ENCODE assay signal across 10 cellular contexts in the genomic region with DNA sequence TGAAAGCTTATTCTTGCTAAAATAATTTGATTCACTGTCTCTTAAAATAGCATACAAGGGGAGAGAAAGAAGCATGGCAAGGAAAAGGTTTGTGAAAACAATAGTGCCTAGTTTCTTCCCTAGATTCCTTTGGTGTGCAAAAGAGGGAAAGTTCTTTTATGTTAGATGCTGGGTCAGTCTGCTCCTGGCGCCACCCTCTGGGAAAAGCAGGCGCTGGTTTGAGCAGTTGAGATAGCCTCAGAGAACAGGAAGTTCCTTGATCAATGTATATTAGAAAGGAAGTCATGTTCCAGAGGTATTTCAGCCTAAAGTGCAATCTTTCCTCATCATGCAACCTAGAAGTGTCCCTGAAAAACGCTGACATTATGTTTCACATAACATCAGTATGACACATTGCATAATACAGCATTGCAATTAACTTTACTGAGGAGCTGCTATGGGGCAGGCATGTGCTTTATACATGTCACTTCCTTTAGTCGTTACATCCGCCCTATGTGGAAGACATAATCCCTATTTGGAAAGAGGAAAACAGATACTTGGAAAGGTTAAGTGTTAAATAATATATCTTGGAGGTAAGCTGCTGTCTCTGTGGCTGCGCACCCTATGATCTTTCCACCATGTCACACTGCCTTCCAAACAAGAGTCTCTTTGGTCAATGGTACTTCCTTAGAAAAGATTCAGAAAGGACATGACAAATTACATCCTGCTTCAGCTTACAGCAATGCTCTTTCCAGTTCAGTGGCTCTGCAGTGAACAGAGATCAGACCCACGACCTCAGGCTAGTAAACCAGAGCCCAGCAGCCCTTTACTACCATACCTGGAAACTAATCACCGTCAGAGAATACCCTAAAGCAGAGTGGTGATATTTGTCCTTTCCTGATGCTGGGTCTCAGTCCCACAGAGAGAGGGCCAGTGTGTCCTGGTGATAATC.
DNase-seq lines count a peak whose midpoint lies in the region; ATAC-seq and TF ChIP-seq lines count a peak whose summit lies in the region.
"Had no signal": no experiment of that assay in that cellular context is flagged by ENCODE, and none has a peak within 500 bp of the region (broad histone marks: within the 10 kb centered on the region; RNA-seq: fewer than 3 reads in every experiment).

No MANE protein-coding gene starts in this region.

- H3K36me3 ChIP-seq in cardiac muscle cell: no peaks in the 10 kb centered on the region
- no peaks in the 10 kb centered on the region for H3K36me3 ChIP-seq in OCI-LY3 (replicated peaks; ENCODE audit: low read depth, low read length)
- H3K36me3 ChIP-seq in upper lobe of right lung: no peaks in the 10 kb centered on the region

- no peak overlapping the region for H3K4me2 ChIP-seq in OCI-LY3 (ENCODE audit: low read length)

- H3K9ac ChIP-seq in OCI-LY3 (ENCODE audit: low read length): no peak overlapping the region

- peaks cover 21% of the 10 kb centered on the region for H3K9me3 Mint-ChIP-seq in stimulated activated effector memory CD8-positive, alpha-beta T cell treated with anti-CD3 and anti-CD28 coated beads, Interleukin-12 subunit alpha, Interleukin-12 subunit beta, amount 100 ng/mL, for 72 hours
- H3K9me3 Mint-ChIP-seq: stimulated activated naive B cell treated with anti-CD40 and anti-IgM and Interleukin-4, amounts not matched to agents 10 μg/mL and 1 μg/mL and 100 μg/mL, for 72 hours had no signal

- H3K27ac ChIP-seq in cardiac muscle cell (no peak overlapping the region), OCI-LY3 (ENCODE audit: low read length) (no peak overlapping the region), upper lobe of right lung (no peak overlapping the region)

- H3K9me3 ChIP-seq in cardiac muscle cell (ENCODE audit: low read depth) (no peaks in the 10 kb centered on the region), OCI-LY3 (ENCODE audit: insufficient read depth, low read length) (no peaks in the 10 kb centered on the region), upper lobe of right lung (no peaks in the 10 kb centered on the region)
- H3K9me3 ChIP-seq: mucosa of descending colon had no signal

- TF ChIP-seq CTCF in cardiac muscle cell (IDR thresholded peaks at IDR 0.05; ENCODE audit: low read depth, low read length) (peak; percentile 28), OCI-LY3 (IDR thresholded peaks at IDR 0.05; ENCODE audit: low read depth, low read length) (peak; percentile 67), fibroblast of the aortic adventitia (IDR thresholded peaks at IDR 0.05; ENCODE audit: insufficient read depth, low read length) (peak; percentile 29), upper lobe of right lung (IDR thresholded peaks at IDR 0.05) (peak; percentile 37)

- intact Hi-C loops in left ventricle myocardium superior (cut with micrococcal nuclease) (no loop called here), upper lobe of right lung (cut with DNase I) (no loop called here)

- H3K79me2 ChIP-seq in OCI-LY3 (ENCODE audit: low read length): no peaks in the 10 kb centered on the region

- H3K27me3 ChIP-seq in cardiac muscle cell (no peaks in the 10 kb centered on the region), OCI-LY3 (ENCODE audit: low read depth, low read length) (peaks cover 8% of the 10 kb centered on the region; the same call in 1 of the 2 replicates), upper lobe of right lung (no peaks in the 10 kb centered on the region)

- no peaks in the 10 kb centered on the region for H3K36me3 Mint-ChIP-seq in stimulated activated effector memory CD8-positive, alpha-beta T cell treated with anti-CD3 and anti-CD28 coated beads, Interleukin-12 subunit alpha, Interleukin-12 subunit beta, amount 100 ng/mL, for 72 hours
- H3K36me3 Mint-ChIP-seq: stimulated activated naive B cell treated with anti-CD40 and anti-IgM and Interleukin-4, amounts not matched to agents 10 μg/mL and 1 μg/mL and 100 μg/mL, for 72 hours had no signal

- H3K4me1 ChIP-seq in cardiac muscle cell (ENCODE audit: low read depth) (no peaks in the 10 kb centered on the region), OCI-LY3 (ENCODE audit: low read length) (peaks cover 19% of the 10 kb centered on the region), upper lobe of right lung (no peaks in the 10 kb centered on the region)

- no peak overlapping the region for H3K27ac Mint-ChIP-seq in stimulated activated effector memory CD8-positive, alpha-beta T cell treated with anti-CD3 and anti-CD28 coated beads, Interleukin-12 subunit alpha, Interleukin-12 subunit beta, amount 100 ng/mL, for 72 hours
- H3K27ac Mint-ChIP-seq: stimulated activated naive B cell treated with anti-CD40 and anti-IgM and Interleukin-4, amounts not matched to agents 10 μg/mL and 1 μg/mL and 100 μg/mL, for 72 hours had no signal

- DNase-seq in cardiac muscle cell (ENCODE audit: low read depth in 1 of 2, low spot score in 1 of 2) (peak; percentile 5 to 55), left ventricle myocardium superior (no peak), fibroblast of the aortic adventitia (ENCODE audit: low read depth) (peak; percentile 2), upper lobe of right lung (no peak), NCI-H1436 treated with DMSO at 0.1 percent for 48 hours (lab: John Stamatoyannopoulos, UW) (no peak)
- DNase-seq in stimulated activated effector memory CD8-positive, alpha-beta T cell treated with anti-CD3 and anti-CD28 coated beads, Interleukin-12 subunit alpha, Interleukin-12 subunit beta, amount 100 ng/mL, for 72 hours (ENCODE audit: low spot score in 2 of 2): no peak
- no peak for DNase-seq in stimulated activated CD4-positive, alpha-beta T cell treated with anti-CD3 and anti-CD28 coated beads, Interleukin-4, amount 100 ng/mL, for 1 hour
- DNase-seq: mucosa of descending colon; stimulated activated naive B cell treated with anti-CD40 and anti-IgM and Interleukin-4, amounts not matched to agents 10 μg/mL and 1 μg/mL and 100 μg/mL, for 72 hours had no signal

- H3K4me3 ChIP-seq in cardiac muscle cell: no peak overlapping the region
- H3K4me3 ChIP-seq in OCI-LY3 (ENCODE audit: low read length): no peak overlapping the region
- H3K4me3 ChIP-seq in fibroblast of the aortic adventitia (ENCODE audit: low read depth, low read length): no peak overlapping the region
- no peak overlapping the region for H3K4me3 ChIP-seq in upper lobe of right lung
- H3K4me3 ChIP-seq: mucosa of descending colon had no signal

- no peaks in the 10 kb centered on the region for H3K4me1 Mint-ChIP-seq in stimulated activated effector memory CD8-positive, alpha-beta T cell treated with anti-CD3 and anti-CD28 coated beads, Interleukin-12 subunit alpha, Interleukin-12 subunit beta, amount 100 ng/mL, for 72 hours

- no peak overlapping the region for H3K4me3 Mint-ChIP-seq in stimulated activated effector memory CD8-positive, alpha-beta T cell treated with anti-CD3 and anti-CD28 coated beads, Interleukin-12 subunit alpha, Interleukin-12 subunit beta, amount 100 ng/mL, for 72 hours
- H3K4me3 Mint-ChIP-seq: stimulated activated naive B cell treated with anti-CD40 and anti-IgM and Interleukin-4, amounts not matched to agents 10 μg/mL and 1 μg/mL and 100 μg/mL, for 72 hours had no signal

- H2AFZ ChIP-seq in OCI-LY3 (ENCODE audit: low read depth, low read length): no peak overlapping the region

- H4K20me1 ChIP-seq in OCI-LY3 (ENCODE audit: insufficient read depth, low read length): no peaks in the 10 kb centered on the region

- ATAC-seq in left ventricle myocardium superior (no peak), upper lobe of right lung (peak; percentile 65)
- no peak for ATAC-seq in stimulated activated effector memory CD8-positive, alpha-beta T cell treated with anti-CD3 and anti-CD28 coated beads, Interleukin-12 subunit alpha, Interleukin-12 subunit beta, amount 100 ng/mL, for 72 hours
- ATAC-seq: mucosa of descending colon had no signal

Comparison
In these comparisons a context has a peak if more than half of its experiments do, and no peak if none do; other contexts are left out.
1. DNase-seq: peak in cardiac muscle cell (2 of 2) and fibroblast of the aortic adventitia (single experiment); none in left ventricle myocardium superior (single experiment), upper lobe of right lung (single experiment), NCI-H1436 treated with DMSO at 0.1 percent for 48 hours (single experiment), stimulated activated effector memory CD8-positive, alpha-beta T cell treated with anti-CD3 and anti-CD28 coated beads, Interleukin-12 subunit alpha, Interleukin-12 subunit beta, amount 100 ng/mL, for 72 hours (0 of 2) and stimulated activated CD4-positive, alpha-beta T cell treated with anti-CD3 and anti-CD28 coated beads, Interleukin-4, amount 100 ng/mL, for 1 hour (single experiment).
2. Peak in every context shown above with its lines, with median percentiles within 50 percentile points of each other: CTCF ChIP-seq.